In genomic region chr11:100800202-100800601, GRCh38 we compare ENCODE assay signal across 26 cellular contexts.
"Had no signal": no experiment of that assay in that cellular context is flagged by ENCODE, and none has a peak within 500 bp of the region (broad histone marks: within the 10 kb centered on the region; RNA-seq: fewer than 3 reads in every experiment).

No MANE protein-coding gene starts in this region.

- H3K4me3 ChIP-seq: left ventricle myocardium inferior, lung, mucosa of descending colon, ovary, right atrium auricular region, right lobe of liver, skin epidermis, stomach, testis, thyroid gland, transverse colon, upper lobe of left lung, vagina had no signal

- DNase-seq: hypothalamus; immature natural killer cell; kidney; left ventricle myocardium inferior; midbrain; mucosa of descending colon; naive thymus-derived CD4-positive, alpha-beta T cell; ovary; right lobe of liver; stimulated activated CD4-positive, alpha-beta T cell treated with anti-CD3 and anti-CD28 coated beads, Interleukin-12 subunit alpha, Interleukin-12 subunit beta, amount 100 ng/mL, for 4 hours; stimulated activated CD4-positive, alpha-beta T cell treated with anti-CD3 and anti-CD28 coated beads, Interleukin-15, amount 100 ng/mL, for 24 hours; stimulated activated CD4-positive, alpha-beta T cell treated with anti-CD3 and anti-CD28 coated beads, Interleukin-2, amount 100 ng/mL, for 24 hours; stimulated activated CD4-positive, alpha-beta T cell treated with anti-CD3 and anti-CD28 coated beads, Interleukin-4, amount 100 ng/mL, for 1 hour; stimulated activated naive B cell treated with anti-CD40 and anti-IgM and Interleukin-4, amounts not matched to agents 10 μg/mL and 1 μg/mL and 100 μg/mL, for 72 hours; stimulated activated naive CD8-positive, alpha-beta T cell treated with anti-CD3 and anti-CD28 coated beads, Interleukin-15, Interleukin-2, amounts not matched to agents 100 U/mL and 50 U/mL, for 24 hours; stomach; testis; thyroid gland; transverse colon; upper lobe of left lung had no signal

- FAIRE-seq: islet of Langerhans, kidney had no signal

- ATAC-seq: mucosa of descending colon; naive thymus-derived CD4-positive, alpha-beta T cell; natural killer cell treated with Interleukin-12 subunit alpha and Interleukin-12 subunit beta and Interleukin-15 and Interleukin-18, amount 100 ng/mL, for 72 hours; stimulated activated naive B cell treated with anti-CD40 and anti-IgM and Interleukin-4, amounts not matched to agents 10 μg/mL and 1 μg/mL and 100 μg/mL, for 72 hours; stimulated activated naive CD8-positive, alpha-beta T cell treated with anti-CD3 and anti-CD28 coated beads, Interleukin-15, Interleukin-2, amounts not matched to agents 100 U/mL and 50 U/mL, for 24 hours had no signal
